Comparison of ENCODE assay signal across 8 cellular contexts in genomic region chr11:75384438-75385080, GRCh38. TPM values are rescaled to one million over a fixed set of nuclear protein-coding genes. Genes with fewer than 3 reads are reported as not detected.
DNase-seq lines count a peak whose midpoint lies in the region; ATAC-seq, FAIRE-seq and TF ChIP-seq lines count a peak whose summit lies in the region.

No MANE protein-coding gene starts in this region.

- CTCF ChIA-PET in K562 (lab: Yijun Ruan, JAX; ENCODE audit: low intra/inter-chr PET ratio) = interaction anchor here (1.1 to 3.3 kb wide), 4 partner anchors 32 to 104 kb away, joined by 4 to 49 read pairs (median 14); no protein-coding TSS in a partner anchor

- peak overlapping the region; percentile 93 for H2AFZ ChIP-seq in K562 (ENCODE audit: low read depth, low read length)

- H3K9ac ChIP-seq in K562 (ENCODE audit: insufficient read depth in 1 of 2, low read depth in 2 of 2, low read length in 2 of 2) = no peak overlapping the region

- peak; percentile 85 for FAIRE-seq in K562 (lab: Jason Lieb, UNC)

- H3K27me3 ChIP-seq in K562 (ENCODE audit: control insufficient read depth in 2 of 2, insufficient read depth in 2 of 2, low read length in 2 of 2) = no peaks in the 10 kb centered on the region

- no peak overlapping the region for H3K4me3 ChIP-seq in K562

- in situ Hi-C loops in K562 (cut with MboI) = loop anchor here (5.0 kb wide), 2 partner anchors 57 to 107 kb away; no protein-coding TSS in a partner anchor

- no peaks in the 10 kb centered on the region for H3K9me1 ChIP-seq in K562 (ENCODE audit: control insufficient read depth, insufficient read depth, low read length)

- peak; percentile 99 for TF ChIP-seq CTCF in VCaP (conservative IDR thresholded peaks at IDR 0.05)
- TF ChIP-seq CTCF in K562 (IDR thresholded peaks at IDR 0.05 in 2 of 3, conservative IDR thresholded peaks at IDR 0.05 in 1 of 3; ENCODE audit: insufficient read depth in 2 of 3, low read depth in 1 of 3, low read length in 3 of 3) = peak; percentile 97

- peak overlapping the region; percentile 60; the same call in 1 of the 2 replicates for H3K4me2 ChIP-seq in K562 (ENCODE audit: insufficient read depth, low read length)

- H3K9me3 ChIP-seq in K562 (replicated peaks; ENCODE audit: control insufficient read depth, insufficient read depth, low read depth, low read length) = no peaks in the 10 kb centered on the region

- no TSS peak for BruUV-seq in K562 (replicated peaks; lab: Mats Ljungman, UMichigan)

- ATAC-seq in K562 (peak; percentile 89), HG02885 (IDR thresholded peaks at IDR 0.05; ENCODE audit: poor library complexity, unreplicated experiment) (no peak)

- no peaks in the 10 kb centered on the region for H4K20me1 ChIP-seq in K562 (replicated peaks; ENCODE audit: control insufficient read depth, insufficient read depth, low read length)

- TF ChIP-seq POLR2A in K562 (conservative IDR thresholded peaks at IDR 0.05) = no peak

- POLR2A ChIA-PET in K562 (lab: Yijun Ruan, JAX) = interaction anchor here (1.0 kb wide), 1 partner anchor 104 kb away, joined by 4 read pairs; no protein-coding TSS in a partner anchor

- intact Hi-C loops in K562 (cut with micrococcal nuclease) = loop anchor here (1.0 to 5.0 kb wide), 4 partner anchors 32 to 488 kb away; no protein-coding TSS in a partner anchor

- H3K27ac ChIP-seq in VCaP (no peak overlapping the region), K562 (ENCODE audit: extremely low read depth, low read depth, low read length) (no peak overlapping the region)

- no peaks in the 10 kb centered on the region for H3K79me2 ChIP-seq in K562 (ENCODE audit: control insufficient read depth, insufficient read depth, low read length)

- TF ChIP-seq RAD21 in K562 (CRISPR knock-in tag; conservative IDR thresholded peaks at IDR 0.05 in 1 of 2, IDR thresholded peaks at IDR 0.05 in 1 of 2) = peak; percentile 98 to 100

- peak; percentile 70 to 82 (median 79) for DNase-seq in NCI-H1417 (lab: John Stamatoyannopoulos, UW)
- no peak for DNase-seq in NCI-H1417 treated with DMSO at 0.1 percent for 48 hours (lab: John Stamatoyannopoulos, UW)
- peak; percentile 39 for DNase-seq in NCI-H2107 treated with DMSO at 0.1 percent for 48 hours (lab: John Stamatoyannopoulos, UW; ENCODE audit: unreplicated experiment)
- peak; percentile 84 to 88 (median 86) for DNase-seq in K562 (ENCODE audit: extremely low read depth in 1 of 4, low spot score in 3 of 4)
- DNase-seq in iPS DF 4.7 (ENCODE audit: extremely low read depth, low spot score) = peak; percentile 81
- DNase-seq in stimulated activated CD4-positive, alpha-beta T cell treated with anti-CD3 and anti-CD28 coated beads, Interleukin-12 subunit alpha, Interleukin-12 subunit beta, amount 100 ng/mL, for 24 hours (ENCODE audit: low read depth in 2 of 2) = peak; percentile 49 to 67

- H3K36me3 ChIP-seq in K562 (ENCODE audit: control insufficient read depth, insufficient read depth, low read length) = no peaks in the 10 kb centered on the region

- 10% methylated on average over 24 of the region's 24 CpGs for WGBS in K562 (ENCODE audit: insufficient coverage, low coverage, missing lambda C conversion rate)

- no peak for TF ChIP-seq EP300 in K562 (IDR thresholded peaks at IDR 0.05; ENCODE audit: low read length)

- H3K4me1 ChIP-seq in K562 (replicated peaks in 1 of 2; ENCODE audit: control insufficient read depth in 2 of 2, insufficient read depth in 2 of 2, low read length in 2 of 2) = peaks cover 22 to 27% of the 10 kb centered on the region in 2 experiments

TF ChIP-seq in K562, 482 proteins besides CTCF, POLR2A, EP300 and RAD21 (continues in another document):
- TF ChIP-seq CBX3 (IDR thresholded peaks at IDR 0.05; ENCODE audit: borderline replicate concordance in 1 of 2, low read length in 2 of 2) (no peak), POLR3G (IDR thresholded peaks at IDR 0.05; ENCODE audit: extremely low read depth, insufficient read length, insufficient replicate concordance) (no peak), ZBTB2 (IDR thresholded peaks at IDR 0.05) (no peak), SRSF3 (IDR thresholded peaks at IDR 0.05; ENCODE audit: insufficient read depth, low read length) (no peak), YY1 (IDR thresholded peaks at IDR 0.05; ENCODE audit: borderline replicate concordance in 1 of 3, control insufficient read depth in 1 of 3, extremely low read depth in 1 of 3, insufficient read depth in 3 of 3, insufficient read length in 1 of 3, insufficient replicate concordance in 2 of 3, low read depth in 1 of 3, low read length in 2 of 3) (peak in 1 of 3 experiments; percentile 39), FOSL1 (tag; conservative IDR thresholded peaks at IDR 0.05) (no peak), CBFA2T2 (conservative IDR thresholded peaks at IDR 0.05) (no peak), FOXP1 (CRISPR knock-in tag; IDR thresholded peaks at IDR 0.05) (no peak), PHF21A (IDR thresholded peaks at IDR 0.05; ENCODE audit: borderline replicate concordance, low read depth) (0 out of 2 replicates have a peak, but pooled peaks have one; percentile 9), NCOA6 (IDR thresholded peaks at IDR 0.05) (no peak)

RNA-seq across cellular contexts. Expression of gene RPS3, which starts 14.8 kb away (rescaled TPM):
- 368 and 416 TPM in 2 replicates for total RNA-seq in K562 (2011; cell fraction: chromatin; rRNA removed; ENCODE audit: low replicate concordance)
- total RNA-seq in K562 (2011; cell fraction: nucleolus; rRNA removed) = 577 and 735 TPM in 2 replicates
- total RNA-seq in K562 (2011; cell fraction: nucleoplasm; rRNA removed) = 828 and 1,575 TPM in 2 replicates
- total RNA-seq in K562 (2014; rRNA removed) = 2,700 and 3,102 TPM in 2 replicates
- total RNA-seq in K562 (2014; rRNA removed; fragmentation: Illumina TruSeq; extraction: Trizol) = 3,530 and 3,738 TPM in 2 replicates
- 3,411 and 3,679 TPM in 2 replicates for total RNA-seq in K562 (2015; rRNA removed; fragmentation: Illumina TruSeq; extraction: Trizol)
- 3,592 and 3,622 TPM in 2 replicates for total RNA-seq in K562 (2021)
- polyA plus RNA-seq in K562 (2011; rRNA removed) = 3,472 and 4,261 TPM in 2 replicates
- 3,466 and 4,968 TPM in 2 replicates for polyA plus RNA-seq in K562 (2011; cell fraction: cytosol; rRNA removed)
- 1,428 and 2,203 TPM in 2 replicates for polyA plus RNA-seq in K562 (2011; cell fraction: nucleus; rRNA removed)
- polyA plus RNA-seq in K562 (2012) = 4,980 and 5,479 TPM in 2 replicates
- 4,042 and 4,231 TPM in 2 replicates for polyA plus RNA-seq in K562 (2014; fragmentation: Illumina TruSeq; extraction: Trizol)
- 1,000 to 10,000 TPM; 5,693 to 5,771 TPM for polyA plus RNA-seq in K562 (2014; fragmentation: Nextera tagmentation; extraction: Ambion mirVana)
- 3,097 and 3,731 TPM in 2 replicates for polyA plus RNA-seq in K562 (2014; rRNA removed)
- polyA minus RNA-seq in K562 (2011; rRNA and poly(A)+ RNA removed) = 1,903 and 2,025 TPM in 2 replicates
- polyA minus RNA-seq in K562 (2011; cell fraction: cytosol; rRNA and poly(A)+ RNA removed) = 774 and 918 TPM in 2 replicates
- polyA minus RNA-seq in K562 (2011; cell fraction: nucleus; rRNA and poly(A)+ RNA removed) = 197 and 395 TPM in 2 replicates

RNA-seq across cellular contexts. Expression of gene ARRB1, which starts 33.1 kb away (rescaled TPM):
- total RNA-seq in K562 (2011; cell fraction: chromatin; rRNA removed; ENCODE audit: low replicate concordance) = 58.4 and 169 TPM in 2 replicates
- 93.3 and 107 TPM in 2 replicates for total RNA-seq in K562 (2011; cell fraction: nucleolus; rRNA removed)
- total RNA-seq in K562 (2011; cell fraction: nucleoplasm; rRNA removed) = 70.8 and 73.7 TPM in 2 replicates
- 21.8 and 27.6 TPM in 2 replicates for total RNA-seq in K562 (2014; rRNA removed)
- total RNA-seq in K562 (2014; rRNA removed; fragmentation: Illumina TruSeq; extraction: Trizol) = 22.9 and 28.5 TPM in 2 replicates
- 41.7 and 43.5 TPM in 2 replicates for total RNA-seq in K562 (2015; rRNA removed; fragmentation: Illumina TruSeq; extraction: Trizol)
- total RNA-seq in K562 (2021) = 43.6 and 45.4 TPM in 2 replicates
- polyA plus RNA-seq in K562 (2011; rRNA removed) = 26.2 and 30.8 TPM in 2 replicates
- 28.6 and 44.2 TPM in 2 replicates for polyA plus RNA-seq in K562 (2011; cell fraction: cytosol; rRNA removed)
- 30.8 and 44.9 TPM in 2 replicates for polyA plus RNA-seq in K562 (2011; cell fraction: nucleus; rRNA removed)
- polyA plus RNA-seq in K562 (2012) = 33.4 and 35.1 TPM in 2 replicates
- polyA plus RNA-seq in K562 (2014; fragmentation: Illumina TruSeq; extraction: Trizol) = 35.6 and 38.4 TPM in 2 replicates
- polyA plus RNA-seq in K562 (2014; fragmentation: Nextera tagmentation; extraction: Ambion mirVana) = 10 to 100 TPM in 1 of 2 experiments, 1 to 10 TPM in 1; 6.6 to 13.1 TPM
- 24.2 and 30.6 TPM in 2 replicates for polyA plus RNA-seq in K562 (2014; rRNA removed)
- 80.3 and 121 TPM in 2 replicates for polyA minus RNA-seq in K562 (2011; rRNA and poly(A)+ RNA removed)
- polyA minus RNA-seq in K562 (2011; cell fraction: cytosol; rRNA and poly(A)+ RNA removed) = 31.7 and 45.7 TPM in 2 replicates
- polyA minus RNA-seq in K562 (2011; cell fraction: nucleus; rRNA and poly(A)+ RNA removed) = 63.5 and 65.3 TPM in 2 replicates

RNA-seq across cellular contexts. Expression of gene KLHL35, which starts 48.4 kb away (rescaled TPM):
- total RNA-seq in K562 (2011; cell fraction: chromatin; rRNA removed; ENCODE audit: low replicate concordance) = not detected in 2 replicates
- total RNA-seq in K562 (2011; cell fraction: nucleolus; rRNA removed) = not detected in 2 replicates
- not detected in 2 replicates for total RNA-seq in K562 (2011; cell fraction: nucleoplasm; rRNA removed)
- total RNA-seq in K562 (2014; rRNA removed) = not detected in 2 replicates
- total RNA-seq in K562 (2014; rRNA removed; fragmentation: Illumina TruSeq; extraction: Trizol) = not detected in 2 replicates
- total RNA-seq in K562 (2015; rRNA removed; fragmentation: Illumina TruSeq; extraction: Trizol) = not detected in 2 replicates
- total RNA-seq in K562 (2021) = not detected in 2 replicates
- polyA plus RNA-seq in K562 (2011; rRNA removed) = not detected in 2 replicates
- not detected in 2 replicates for polyA plus RNA-seq in K562 (2011; cell fraction: cytosol; rRNA removed)
- not detected in 2 replicates for polyA plus RNA-seq in K562 (2011; cell fraction: nucleus; rRNA removed)
- polyA plus RNA-seq in K562 (2012) = 0.05 and 0.10 TPM in 2 replicates
- polyA plus RNA-seq in K562 (2014; fragmentation: Illumina TruSeq; extraction: Trizol) = not detected in 2 replicates
- not detected for polyA plus RNA-seq in K562 (2014; fragmentation: Nextera tagmentation; extraction: Ambion mirVana)
- polyA plus RNA-seq in K562 (2014; rRNA removed) = not detected in 2 replicates
- polyA minus RNA-seq in K562 (2011; rRNA and poly(A)+ RNA removed) = not detected in 2 replicates
- 1.5 TPM in 1 of 2 replicates, not detected in the other for polyA minus RNA-seq in K562 (2011; cell fraction: cytosol; rRNA and poly(A)+ RNA removed)
- polyA minus RNA-seq in K562 (2011; cell fraction: nucleus; rRNA and poly(A)+ RNA removed) = not detected in 2 replicates
